In genomic region chr2:224038830-224039079, GRCh38 we compare ENCODE assay signal across 1 cellular context.
TF ChIP-seq lines count a peak whose summit lies in the region.

No MANE protein-coding gene starts in this region.

TF ChIP-seq in HCT116, 20 proteins besides CTCF, POLR2A, EP300 and RAD21 (continued from another document):
- TF ChIP-seq ZBTB33 (IDR thresholded peaks at IDR 0.05; ENCODE audit: extremely low read depth, insufficient replicate concordance, low read length) (no peak), EZH2 (IDR thresholded peaks at IDR 0.05) (no peak), JUND (IDR thresholded peaks at IDR 0.05) (no peak), ATF3 (IDR thresholded peaks at IDR 0.05) (no peak), SRF (IDR thresholded peaks at IDR 0.05; ENCODE audit: low read depth) (no peak), POLR2AphosphoS5 (IDR thresholded peaks at IDR 0.05; ENCODE audit: low read depth, low read length) (no peak), REST (IDR thresholded peaks at IDR 0.05; ENCODE audit: low read depth) (no peak)
